Comparison of ENCODE assay signal across 8 cellular contexts in the genomic region with DNA sequence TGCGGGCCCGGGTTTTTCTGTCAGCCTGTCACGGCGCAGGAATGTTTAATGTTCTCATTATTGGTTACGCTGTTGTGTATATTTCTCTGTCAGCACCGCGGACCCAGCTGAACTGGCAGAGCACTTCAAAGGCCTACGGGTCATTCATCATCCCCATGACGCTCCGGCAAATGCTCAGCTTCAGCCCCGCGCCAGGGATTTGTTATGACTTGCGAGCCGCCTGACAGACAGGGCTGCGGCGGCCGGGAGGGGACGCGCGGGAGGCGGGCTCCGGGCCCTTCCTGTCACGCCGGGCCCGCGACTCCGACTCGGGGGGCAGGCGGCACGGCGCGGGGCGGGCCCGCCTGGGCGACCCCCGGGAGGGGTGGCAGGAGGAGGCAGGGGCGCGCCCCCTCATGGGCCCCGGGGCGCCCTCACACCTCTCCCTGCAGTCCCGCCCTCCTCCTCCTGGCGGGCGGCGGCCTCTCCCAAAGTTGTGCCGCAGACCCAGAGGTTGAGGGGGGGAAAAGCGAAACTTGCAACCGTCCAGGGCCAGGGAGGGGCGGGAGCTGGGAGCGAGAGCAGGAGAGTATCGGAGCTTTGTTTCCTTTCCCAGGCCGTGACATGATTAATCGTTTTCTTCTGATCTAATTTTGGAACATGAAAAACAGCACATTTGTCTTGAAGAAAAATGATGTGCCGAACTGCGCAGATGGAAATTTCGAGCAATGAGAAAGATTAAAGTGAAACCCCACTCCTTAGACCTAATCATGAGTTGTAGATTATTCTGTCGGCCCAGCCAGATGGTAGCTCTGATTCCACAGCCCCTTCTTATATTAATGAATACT. TPM values are rescaled to one million over a fixed set of nuclear protein-coding genes. Genes with fewer than 3 reads are reported as not detected.
DNase-seq lines count a peak whose midpoint lies in the region; ATAC-seq, FAIRE-seq and TF ChIP-seq lines count a peak whose summit lies in the region.

No MANE protein-coding gene starts in this region.

- intact Hi-C loops in Right ventricle myocardium superior (cut with DNase I) (no loop called here), pancreas (cut with DNase I) (loop anchor here in 2 of 3 donors (10.0 kb wide), 2 partner anchors 90 to 100 kb away; no protein-coding TSS in a partner anchor), thyroid gland (cut with DNase I) (no loop called here)

- peak overlapping the region; percentile 82 for H3K4me3 Mint-ChIP-seq in activated naive CD8-positive, alpha-beta T cell treated with anti-CD3 and anti-CD28 coated beads, Interleukin-2, amount 10 ng/mL, durations not matched to agents 7 days and 5 days

- no peaks in the 10 kb centered on the region for H4K20me1 ChIP-seq in SK-N-SH (ENCODE audit: insufficient read depth)

- H3K27ac ChIP-seq in SK-N-SH (ENCODE audit: low read depth in 2 of 2, low read length in 1 of 2) (peak overlapping the region; percentile 39 to 60; a peak in 3 of 4 replicates), pancreas (peak overlapping the region; percentile 95 to 99 (median 98)), thyroid gland (peak overlapping the region; percentile 80 to 85 (median 85))

- H3K9me3 ChIP-seq in SK-N-SH = no peaks in the 10 kb centered on the region
- H3K9me3 ChIP-seq in pancreas = no peaks in the 10 kb centered on the region
- no peaks in the 10 kb centered on the region for H3K9me3 ChIP-seq in thyroid gland

- H3K36me3 ChIP-seq in SK-N-SH (replicated peaks in 1 of 2; ENCODE audit: control insufficient read depth in 1 of 2, insufficient read depth in 2 of 2, low read length in 1 of 2) (no peaks in the 10 kb centered on the region), pancreas (no peaks in the 10 kb centered on the region), thyroid gland (no peaks in the 10 kb centered on the region)

- H3K4me1 Mint-ChIP-seq in activated naive CD8-positive, alpha-beta T cell treated with anti-CD3 and anti-CD28 coated beads, Interleukin-2, amount 10 ng/mL, durations not matched to agents 7 days and 5 days = peaks cover 2% of the 10 kb centered on the region

- TF ChIP-seq EP300 in SK-N-SH (IDR thresholded peaks at IDR 0.05; ENCODE audit: borderline replicate concordance in 1 of 2, low read depth in 1 of 2, low read length in 1 of 2) = peak in 1 of 2 experiments; percentile 42; a peak in 2 of 4 replicates

- 8% methylated on average over 22 of the region's 56 CpGs for WGBS in SK-N-SH (ENCODE audit: low lambda C conversion rate)
- 0 to 1% methylated on average over 47 to 56 of the region's 56 CpGs for WGBS in pancreas, 2 donors
- WGBS in thyroid gland, 2 donors = 4% methylated on average over 26 to 36 of the region's 56 CpGs

- peak in 1 of 2 donors; percentile 29 for TF ChIP-seq POLR2A in thyroid gland (IDR thresholded peaks at IDR 0.05)

- CTCF ChIA-PET in SK-N-SH (lab: Yijun Ruan, JAX) = interaction anchor here (0.7 to 3.1 kb wide), 6 partner anchors 8 to 1710 kb away, joined by 3 to 10 read pairs (median 4); no protein-coding TSS in a partner anchor

- H3K9me3 Mint-ChIP-seq in activated naive CD8-positive, alpha-beta T cell treated with anti-CD3 and anti-CD28 coated beads, Interleukin-2, amount 10 ng/mL, durations not matched to agents 7 days and 5 days = peaks cover 2% of the 10 kb centered on the region

- H3K4me3 ChIP-seq in SK-N-SH (ENCODE audit: low read depth in 2 of 2, low read length in 1 of 2) (peak overlapping the region; percentile 56 to 65), pancreas (peak overlapping the region; percentile 13 to 60 (median 53)), thyroid gland (replicated peaks in 1 of 3) (peak overlapping the region; percentile 59 to 91 (median 73))

- TF ChIP-seq RAD21 in SK-N-SH (IDR thresholded peaks at IDR 0.05; ENCODE audit: low read length) = 0 out of 2 replicates have a peak, but pooled peaks have one; percentile 19

- H3K27me3 ChIP-seq in SK-N-SH (ENCODE audit: insufficient read depth) = no peaks in the 10 kb centered on the region
- no peaks in the 10 kb centered on the region for H3K27me3 ChIP-seq in pancreas
- no peaks in the 10 kb centered on the region for H3K27me3 ChIP-seq in thyroid gland

- ATAC-seq in GM21447 (IDR thresholded peaks at IDR 0.05; ENCODE audit: unreplicated experiment) (peak; percentile 75), Right ventricle myocardium superior (ENCODE audit: poor library complexity) (peak; percentile 91), pancreas (peak; percentile 82 to 89 (median 85))
- ATAC-seq in activated naive CD8-positive, alpha-beta T cell treated with anti-CD3 and anti-CD28 coated beads, Interleukin-2, amount 10 ng/mL, durations not matched to agents 7 days and 5 days (ENCODE audit: low read depth) = peak; percentile 89

- DNase-seq in COR-L47 (lab: John Stamatoyannopoulos, UW) (peak; percentile 23), Kasumi-1 (lab: John Stamatoyannopoulos, UW) (peak; percentile 60 to 84), SK-N-SH (peak; percentile 85), Right ventricle myocardium superior (peak; percentile 82), pancreas (peak; percentile 89 to 96 (median 93)), thyroid gland (peak; percentile 78 to 80)
- DNase-seq in activated naive CD8-positive, alpha-beta T cell treated with anti-CD3 and anti-CD28 coated beads, Interleukin-2, amount 10 ng/mL, durations not matched to agents 7 days and 5 days = peak; percentile 77

- TF ChIP-seq CTCF in SK-N-SH (IDR thresholded peaks at IDR 0.05) (peak; percentile 19), pancreas (IDR thresholded peaks at IDR 0.05) (peak in 3 of 4 donors; percentile 12 to 19 (median 13)), thyroid gland (IDR thresholded peaks at IDR 0.05) (peak in 3 of 6 experiments; percentile 31 to 38 (median 36))

- peak overlapping the region; percentile 70 for H2AFZ ChIP-seq in SK-N-SH (ENCODE audit: low read depth)

- no peak overlapping the region for H3K27ac Mint-ChIP-seq in activated naive CD8-positive, alpha-beta T cell treated with anti-CD3 and anti-CD28 coated beads, Interleukin-2, amount 10 ng/mL, durations not matched to agents 7 days and 5 days

- peak overlapping the region; percentile 75 for H3K4me2 ChIP-seq in SK-N-SH

- H3K9ac ChIP-seq in SK-N-SH = peak overlapping the region; percentile 54

- no peaks in the 10 kb centered on the region for H3K9me2 ChIP-seq in SK-N-SH

- POLR2A ChIA-PET in SK-N-SH (lab: Yijun Ruan, JAX) = interaction anchor here (0.6 kb wide), 1 partner anchor 70 kb away, joined by 3 read pairs; no protein-coding TSS in a partner anchor
- POLR2A ChIA-PET in activated naive CD8-positive, alpha-beta T cell treated with anti-CD3 and anti-CD28 coated beads, Interleukin-2, amount 10 ng/mL, durations not matched to agents 7 days and 5 days (lab: Charles Lee) = no interaction called here

- no peaks in the 10 kb centered on the region for H3F3A ChIP-seq in SK-N-SH (replicated peaks; ENCODE audit: insufficient read depth)

- H3K27me3 Mint-ChIP-seq in activated naive CD8-positive, alpha-beta T cell treated with anti-CD3 and anti-CD28 coated beads, Interleukin-2, amount 10 ng/mL, durations not matched to agents 7 days and 5 days = peaks cover 19% of the 10 kb centered on the region

- H3K36me3 Mint-ChIP-seq in activated naive CD8-positive, alpha-beta T cell treated with anti-CD3 and anti-CD28 coated beads, Interleukin-2, amount 10 ng/mL, durations not matched to agents 7 days and 5 days = no peaks in the 10 kb centered on the region

- no peak for FAIRE-seq in pancreas (lab: Jason Lieb, UNC)

- H3K4me1 ChIP-seq in SK-N-SH (ENCODE audit: control insufficient read depth in 1 of 2, insufficient read depth in 2 of 2, low read depth in 1 of 2, low read length in 1 of 2) = peaks cover 5 to 19% of the 10 kb centered on the region in 2 experiments; a peak in 3 of 4 replicates
- H3K4me1 ChIP-seq in pancreas = peaks cover 17 to 29% (median 27%) of the 10 kb centered on the region in 3 donors
- peaks cover 5 to 21% of the 10 kb centered on the region in 2 donors for H3K4me1 ChIP-seq in thyroid gland

- H3K79me2 ChIP-seq in SK-N-SH (ENCODE audit: insufficient read depth) = no peaks in the 10 kb centered on the region

TF ChIP-seq in SK-N-SH, 30 proteins besides CTCF, POLR2A, EP300 and RAD21 (continues in another document):
- TF ChIP-seq FOXM1 (IDR thresholded peaks at IDR 0.05; ENCODE audit: low read depth) = no peak
- TF ChIP-seq, protein P1, sequence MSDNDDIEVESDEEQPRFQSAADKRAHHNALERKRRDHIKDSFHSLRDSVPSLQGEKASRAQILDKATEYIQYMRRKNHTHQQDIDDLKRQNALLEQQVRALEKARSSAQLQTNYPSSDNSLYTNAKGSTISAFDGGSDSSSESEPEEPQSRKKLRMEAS (IDR thresholded peaks at IDR 0.05; ENCODE audit: low read depth) = no peak
- TF ChIP-seq, protein P2, sequence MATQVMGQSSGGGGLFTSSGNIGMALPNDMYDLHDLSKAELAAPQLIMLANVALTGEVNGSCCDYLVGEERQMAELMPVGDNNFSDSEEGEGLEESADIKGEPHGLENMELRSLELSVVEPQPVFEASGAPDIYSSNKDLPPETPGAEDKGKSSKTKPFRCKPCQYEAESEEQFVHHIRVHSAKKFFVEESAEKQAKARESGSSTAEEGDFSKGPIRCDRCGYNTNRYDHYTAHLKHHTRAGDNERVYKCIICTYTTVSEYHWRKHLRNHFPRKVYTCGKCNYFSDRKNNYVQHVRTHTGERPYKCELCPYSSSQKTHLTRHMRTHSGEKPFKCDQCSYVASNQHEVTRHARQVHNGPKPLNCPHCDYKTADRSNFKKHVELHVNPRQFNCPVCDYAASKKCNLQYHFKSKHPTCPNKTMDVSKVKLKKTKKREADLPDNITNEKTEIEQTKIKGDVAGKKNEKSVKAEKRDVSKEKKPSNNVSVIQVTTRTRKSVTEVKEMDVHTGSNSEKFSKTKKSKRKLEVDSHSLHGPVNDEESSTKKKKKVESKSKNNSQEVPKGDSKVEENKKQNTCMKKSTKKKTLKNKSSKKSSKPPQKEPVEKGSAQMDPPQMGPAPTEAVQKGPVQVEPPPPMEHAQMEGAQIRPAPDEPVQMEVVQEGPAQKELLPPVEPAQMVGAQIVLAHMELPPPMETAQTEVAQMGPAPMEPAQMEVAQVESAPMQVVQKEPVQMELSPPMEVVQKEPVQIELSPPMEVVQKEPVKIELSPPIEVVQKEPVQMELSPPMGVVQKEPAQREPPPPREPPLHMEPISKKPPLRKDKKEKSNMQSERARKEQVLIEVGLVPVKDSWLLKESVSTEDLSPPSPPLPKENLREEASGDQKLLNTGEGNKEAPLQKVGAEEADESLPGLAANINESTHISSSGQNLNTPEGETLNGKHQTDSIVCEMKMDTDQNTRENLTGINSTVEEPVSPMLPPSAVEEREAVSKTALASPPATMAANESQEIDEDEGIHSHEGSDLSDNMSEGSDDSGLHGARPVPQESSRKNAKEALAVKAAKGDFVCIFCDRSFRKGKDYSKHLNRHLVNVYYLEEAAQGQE (IDR thresholded peaks at IDR 0.05; ENCODE audit: low read depth, low read length) = no peak

RNA-seq across cellular contexts. Expression of gene COMTD1, which starts 59.3 kb away (rescaled TPM):
- polyA plus RNA-seq in SK-N-SH (2012; rRNA removed) (7.6 and 8.0 TPM in 2 replicates), pancreas (100 to 1,000 TPM; 153 to 318 TPM)
- polyA plus RNA-seq in SK-N-SH (2012; cell fraction: cytosol; rRNA removed) = 2.3 and 5.3 TPM in 2 replicates
- 29.6 and 54.1 TPM in 2 replicates for polyA plus RNA-seq in SK-N-SH (2012; cell fraction: nucleus; rRNA removed)
- 10 to 100 TPM; 40.8 to 42.3 TPM for total RNA-seq in activated naive CD8-positive, alpha-beta T cell treated with anti-CD3 and anti-CD28 coated beads, Interleukin-2, amount 10 ng/mL, durations not matched to agents 7 days and 5 days
- total RNA-seq in Right ventricle myocardium superior (34.0 TPM), pancreas (10 to 100 TPM; 54.1 to 99.4 (median 64.0) TPM), thyroid gland (10 to 100 TPM; 43.4 to 74.0 (median 68.7) TPM)

Comparison
In these comparisons a context has a peak if more than half of its experiments do, and no peak if none do; other contexts are left out.
1. Peak in every context shown above with its lines: DNase-seq, ATAC-seq, H3K4me3 ChIP-seq and H3K27ac ChIP-seq.
2. DNase-seq: peak in every context shown above with its lines; median percentile 93 in pancreas; 85 in SK-N-SH; 82 in Right ventricle myocardium superior; 79 in thyroid gland; 77 in activated naive CD8-positive, alpha-beta T cell treated with anti-CD3 and anti-CD28 coated beads, Interleukin-2, amount 10 ng/mL, durations not matched to agents 7 days and 5 days; 72 in Kasumi-1; 23 in COR-L47.
3. intact Hi-C loops: an anchor here in pancreas (10.0 kb wide); none called in Right ventricle myocardium superior and thyroid gland.